ENCODE assay signal across 7 cellular contexts in the genomic region with DNA sequence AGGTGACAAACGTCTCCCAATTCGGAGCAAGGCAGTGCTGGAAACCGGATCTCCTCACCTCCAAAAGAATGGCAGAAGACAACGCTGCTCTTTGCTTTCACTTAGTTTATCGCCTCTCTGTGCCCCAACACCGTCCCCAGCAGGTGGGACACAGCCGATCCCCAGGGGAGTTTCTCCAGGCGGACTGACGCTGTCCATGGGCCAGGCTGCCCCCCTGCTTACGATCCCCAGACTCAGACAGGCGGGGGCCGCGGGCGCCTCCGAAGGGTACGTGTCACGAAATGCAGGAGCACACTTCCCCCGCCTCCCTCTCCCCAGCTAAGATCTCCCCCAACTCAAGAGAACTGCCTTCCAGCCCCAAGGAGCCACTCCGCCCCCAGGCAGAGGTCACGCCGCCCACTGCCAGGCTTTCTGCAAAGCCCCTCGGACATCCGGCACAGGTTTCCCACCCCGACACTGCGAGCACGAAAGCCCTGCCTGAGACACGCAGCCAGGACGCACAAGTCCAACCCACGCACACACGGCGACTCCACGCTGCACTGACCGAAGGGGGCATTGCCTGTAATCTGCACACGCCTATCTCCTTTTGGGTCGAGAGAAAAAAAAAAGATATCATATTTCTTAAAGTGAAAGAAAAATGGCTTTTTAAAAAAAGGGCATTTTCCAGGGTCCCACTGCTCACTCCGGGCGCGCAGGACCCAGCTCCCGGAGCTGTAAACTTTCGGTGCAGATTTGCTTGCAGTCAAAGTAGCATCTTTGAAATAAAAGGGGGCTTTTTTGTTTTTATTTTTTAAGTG. TPM values are rescaled to one million over a fixed set of nuclear protein-coding genes. Genes with fewer than 3 reads are reported as not detected.
A peak's percentile ranks its signal among the peaks of the same experiment; 100 is the strongest.
DNase-seq lines count a peak whose midpoint lies in the region; ATAC-seq and TF ChIP-seq lines count a peak whose summit lies in the region.

No MANE protein-coding gene starts in this region.

- no peak for TF ChIP-seq CTCF in testis (IDR thresholded peaks at IDR 0.05)

- H3K27me3 ChIP-seq in SJSA1 (replicated peaks) (no peaks in the 10 kb centered on the region), endocrine pancreas (ENCODE audit: control insufficient read depth, insufficient read depth, low read length) (no peaks in the 10 kb centered on the region), testis (no peaks in the 10 kb centered on the region)

- 0 to 1% methylated on average over 35 to 40 of the region's 40 CpGs for WGBS in testis, 2 donors

- ATAC-seq in HG02678 (IDR thresholded peaks at IDR 0.05; ENCODE audit: unreplicated experiment): peak; percentile 29

- DNase-seq in GM03348 (ENCODE audit: low spot score) (peak; percentile 84), SJSA1 (ENCODE audit: low read depth in 1 of 2, low spot score in 2 of 2) (peak; percentile 92 to 93), lung microvascular endothelial cell (ENCODE audit: low read depth in 2 of 2) (peak; percentile 77 to 86), testis (peak; percentile 72), COLO829 (ENCODE audit: low spot score) (no peak)

- H3K36me3 ChIP-seq in SJSA1 (peaks cover 58% of the 10 kb centered on the region), endocrine pancreas (ENCODE audit: control insufficient read depth, insufficient read depth, low read length) (no peaks in the 10 kb centered on the region), testis (ENCODE audit: low read depth, missing control alignments) (no peaks in the 10 kb centered on the region)

- H3K9me3 ChIP-seq in SJSA1 (replicated peaks): no peaks in the 10 kb centered on the region
- no peaks in the 10 kb centered on the region for H3K9me3 ChIP-seq in endocrine pancreas (ENCODE audit: control insufficient read depth, low read length)
- H3K9me3 ChIP-seq in testis: no peaks in the 10 kb centered on the region

- peak overlapping the region; percentile 95 for H3K9ac ChIP-seq in endocrine pancreas (ENCODE audit: control insufficient read depth, insufficient read depth, low read length)

- peaks cover 43% of the 10 kb centered on the region for H3K4me1 ChIP-seq in SJSA1 (replicated peaks)
- peaks cover 10% of the 10 kb centered on the region for H3K4me1 ChIP-seq in endocrine pancreas (ENCODE audit: control insufficient read depth, insufficient read depth, low read length)
- peaks cover 16% of the 10 kb centered on the region for H3K4me1 ChIP-seq in testis

- TF ChIP-seq POLR2A in testis (IDR thresholded peaks at IDR 0.05): no peak

- intact Hi-C loops in testis (cut with DNase I; ENCODE audit: low total_unique reads): no loop called here

- H3K27ac ChIP-seq in SJSA1: peak overlapping the region; percentile 93
- peak overlapping the region; percentile 71 to 94 for H3K27ac ChIP-seq in testis

- H3K4me3 ChIP-seq in SJSA1 (peak overlapping the region; percentile 73), endocrine pancreas (ENCODE audit: control insufficient read depth, insufficient read depth, low read length) (peak overlapping the region; percentile 99), testis (peak overlapping the region; percentile 65 to 74)

RNA-seq across cellular contexts. Expression of gene SPRY2, which starts 1.9 kb away (rescaled TPM):
- total RNA-seq in SJSA1 (2014; rRNA removed; shearing (Covaris generic)): 27.4 and 43.3 TPM in 2 replicates
- total RNA-seq in lung microvascular endothelial cell (10.2 and 14.7 TPM in 2 replicates), testis (10 to 100 TPM in 1 of 2 donors, 1 to 10 TPM in 1; 8.4 to 12.9 TPM)
- 10.7 TPM for polyA plus RNA-seq in testis (ENCODE audit: insufficient read depth, low read depth, low replicate concordance)
